In genomic region chr11:118304809-118305248, GRCh38 we compare ENCODE assay signal across 16 cellular contexts. TPM values are rescaled to one million over a fixed set of nuclear protein-coding genes. Genes with fewer than 3 reads are reported as not detected.
DNase-seq lines count a peak whose midpoint lies in the region; ATAC-seq, FAIRE-seq and TF ChIP-seq lines count a peak whose summit lies in the region.
"Had no signal": no experiment of that assay in that cellular context is flagged by ENCODE, and none has a peak within 500 bp of the region (broad histone marks: within the 10 kb centered on the region; RNA-seq: fewer than 3 reads in every experiment).

No MANE protein-coding gene starts in this region.

- H3K4me1 Mint-ChIP-seq in activated CD4-positive, alpha-beta memory T cell treated with anti-CD3 and anti-CD28 coated beads, Interleukin-2, amount 10 ng/mL, durations not matched to agents 7 days and 5 days = peaks cover 56% of the 10 kb centered on the region

- no peak overlapping the region for H3K9ac ChIP-seq in GM12878 (ENCODE audit: control insufficient read depth, insufficient read depth, low read length)

- ATAC-seq in GM12878 (no peak), HG02981 (IDR thresholded peaks at IDR 0.05; ENCODE audit: unreplicated experiment) (no peak), GM21528 (IDR thresholded peaks at IDR 0.05; ENCODE audit: low FRiP score, unreplicated experiment) (no peak), GM19397 (IDR thresholded peaks at IDR 0.05; ENCODE audit: unreplicated experiment) (no peak)
- ATAC-seq: Panc1 had no signal

- H3K36me3 Mint-ChIP-seq in activated CD4-positive, alpha-beta memory T cell treated with anti-CD3 and anti-CD28 coated beads, Interleukin-2, amount 10 ng/mL, durations not matched to agents 7 days and 5 days (ENCODE audit: low read depth) = peaks cover 49% of the 10 kb centered on the region
- H3K36me3 Mint-ChIP-seq: memory B cell had no signal

- peak overlapping the region; percentile 99 for H3K4me3 Mint-ChIP-seq in activated CD4-positive, alpha-beta memory T cell treated with anti-CD3 and anti-CD28 coated beads, Interleukin-2, amount 10 ng/mL, durations not matched to agents 7 days and 5 days
- H3K4me3 Mint-ChIP-seq: memory B cell had no signal

- H3K4me2 ChIP-seq in GM12878 (ENCODE audit: control insufficient read depth, insufficient read depth) = no peak overlapping the region

- no peak for FAIRE-seq in GM12878 (lab: Jason Lieb, UNC)

- no TSS peak for BruUV-seq in GM12878 (replicated peaks; lab: Mats Ljungman, UMichigan)

- in situ Hi-C loops in GM12878 (cut with MboI) = no loop called here

- POLR2A ChIA-PET in activated CD4-positive, alpha-beta memory T cell treated with anti-CD3 and anti-CD28 coated beads, Interleukin-2, amount 10 ng/mL, durations not matched to agents 7 days and 5 days (lab: Charles Lee) = interaction anchor here (0.6 to 4.2 kb wide), 26 partner anchors 9 to 1075 kb away, joined by 3 to 32 read pairs (median 6); partner anchors contain the start of genes ARCN1, ATP5MG, JAML and KMT2A
- POLR2A ChIA-PET in GM12878 (lab: Charles Lee) = no interaction called here

- H3K27me3 Mint-ChIP-seq in activated CD4-positive, alpha-beta memory T cell treated with anti-CD3 and anti-CD28 coated beads, Interleukin-2, amount 10 ng/mL, durations not matched to agents 7 days and 5 days = no peaks in the 10 kb centered on the region

- SMC1A ChIA-PET in GM12878 (lab: Charles Lee; ENCODE audit: uncharacterized antibody, unreplicated experiment) = interaction anchor here (1.1 to 1.5 kb wide), 3 partner anchors 9 to 90 kb away, joined by 4 to 5 read pairs (median 4); partner anchors contain the start of gene UBE4A

- no peak for TF ChIP-seq EP300 in GM12878 (IDR thresholded peaks at IDR 0.05; ENCODE audit: borderline replicate concordance in 1 of 2, control insufficient read depth in 1 of 2, low read depth in 2 of 2, low read length in 2 of 2)

- CTCF ChIA-PET in activated CD4-positive, alpha-beta memory T cell treated with anti-CD3 and anti-CD28 coated beads, Interleukin-2, amount 10 ng/mL, durations not matched to agents 7 days and 5 days (lab: Charles Lee) = interaction anchor here (0.8 to 6.5 kb wide), 14 partner anchors 9 to 106 kb away, joined by 3 to 43 read pairs (median 6); partner anchors contain the start of genes CD3D, CD3G and JAML
- CTCF ChIA-PET in GM12878 (lab: Yijun Ruan, JAX) = interaction anchor here (0.6 to 2.1 kb wide), 4 partner anchors 9 to 134 kb away, joined by 3 to 10 read pairs (median 4); no protein-coding TSS in a partner anchor

- peaks cover 0 to 2% of the 10 kb centered on the region in 2 experiments; a peak in 1 of 4 replicates for H3K27me3 ChIP-seq in GM12878 (replicated peaks in 1 of 2; ENCODE audit: control insufficient read depth in 2 of 2, insufficient read depth in 2 of 2, low read length in 1 of 2)
- H3K27me3 ChIP-seq: thyroid gland had no signal

- peaks cover 4% of the 10 kb centered on the region; the same call in 1 of the 2 replicates for H3K4me1 ChIP-seq in GM12878 (ENCODE audit: control insufficient read depth, insufficient read depth, low read length)
- H3K4me1 ChIP-seq: Caco-2, thyroid gland had no signal

- no peaks in the 10 kb centered on the region for H3K79me2 ChIP-seq in GM12878 (ENCODE audit: control insufficient read depth, insufficient read depth, low read length)

- intact Hi-C loops in GM12878 (cut with micrococcal nuclease; ENCODE audit: unreplicated experiment) = no loop called here

- H3K9me3 Mint-ChIP-seq in activated CD4-positive, alpha-beta memory T cell treated with anti-CD3 and anti-CD28 coated beads, Interleukin-2, amount 10 ng/mL, durations not matched to agents 7 days and 5 days = no peaks in the 10 kb centered on the region
- H3K9me3 Mint-ChIP-seq: memory B cell had no signal

- H3K36me3 ChIP-seq in KOPT-K1 (ENCODE audit: insufficient read depth, low read length) (peaks cover 40% of the 10 kb centered on the region), GM12878 (ENCODE audit: control insufficient read depth in 2 of 2, insufficient read depth in 2 of 2, low read length in 1 of 2) (no peaks in the 10 kb centered on the region)
- H3K36me3 ChIP-seq: thyroid gland had no signal

- TF ChIP-seq RAD21 in GM12878 (IDR thresholded peaks at IDR 0.05; ENCODE audit: insufficient read depth, low read depth, low read length) = no peak

- DNase-seq in activated CD4-positive, alpha-beta memory T cell treated with anti-CD3 and anti-CD28 coated beads, Interleukin-2, amount 10 ng/mL, durations not matched to agents 7 days and 5 days = no peak
- DNase-seq in GM12878 (ENCODE audit: low read depth, low spot score) (no peak), AML-193 (lab: John Stamatoyannopoulos, UW) (no peak)
- DNase-seq in stimulated activated CD4-positive, alpha-beta T cell treated with anti-CD3 and anti-CD28 coated beads, Interleukin-4, amount 100 ng/mL, for 24 hours = peak; percentile 53
- DNase-seq: Caco-2, NCI-H2171, thyroid gland had no signal

- WGBS in GM12878 (ENCODE audit: insufficient coverage, insufficient replicate concordance, low lambda C conversion rate, missing lambda C conversion rate) = 85% methylated on average over 6 of the region's 6 CpGs

- peak overlapping the region; percentile 99 for H3K27ac Mint-ChIP-seq in activated CD4-positive, alpha-beta memory T cell treated with anti-CD3 and anti-CD28 coated beads, Interleukin-2, amount 10 ng/mL, durations not matched to agents 7 days and 5 days
- H3K27ac Mint-ChIP-seq: memory B cell, progenitor cell of endocrine pancreas had no signal

- peak overlapping the region; percentile 99 for H3K27ac ChIP-seq in KOPT-K1 (ENCODE audit: low read depth, low read length, poor library complexity, severe bottlenecking)
- no peak overlapping the region for H3K27ac ChIP-seq in GM12878 (ENCODE audit: control insufficient read depth, insufficient read depth)
- H3K27ac ChIP-seq: thyroid gland had no signal

- H3K9me3 ChIP-seq in KOPT-K1 (ENCODE audit: insufficient read depth, low read length, poor library complexity, severe bottlenecking) (no peaks in the 10 kb centered on the region), GM12878 (replicated peaks; ENCODE audit: control insufficient read depth, insufficient read depth, low read length) (no peaks in the 10 kb centered on the region; the same call in 2 of the 3 replicates)
- H3K9me3 ChIP-seq: Caco-2, thyroid gland had no signal

- H2AFZ ChIP-seq in GM12878 (ENCODE audit: control insufficient read depth, low read depth, low read length) = peak overlapping the region; percentile 37

- TF ChIP-seq CTCF in GM12878 (IDR thresholded peaks at IDR 0.05 in 2 of 3, conservative IDR thresholded peaks at IDR 0.05 in 1 of 3; ENCODE audit: control insufficient read depth in 2 of 3, extremely low read depth in 1 of 3, insufficient read depth in 1 of 3, low read depth in 3 of 3, low read length in 3 of 3) = no peak

- H3K4me3 ChIP-seq in GM12878 = no peak overlapping the region
- H3K4me3 ChIP-seq: thyroid gland had no signal

- no peak for TF ChIP-seq POLR2A in GM12878 (IDR thresholded peaks at IDR 0.05; ENCODE audit: low read depth, low read length)

- RAD21 ChIA-PET in GM12878 (lab: Charles Lee; ENCODE audit: unreplicated experiment) = interaction anchor here (0.6 kb wide), 1 partner anchor 9 kb away, joined by 3 read pairs; no protein-coding TSS in a partner anchor

- H4K20me1 ChIP-seq in GM12878 (ENCODE audit: control insufficient read depth, insufficient read depth) = no peaks in the 10 kb centered on the region

RNA-seq across cellular contexts. Expression of gene CD3E, which starts 0.3 kb away (rescaled TPM):
- 100 to 1,000 TPM; 639 to 653 TPM for total RNA-seq in activated CD4-positive, alpha-beta memory T cell treated with anti-CD3 and anti-CD28 coated beads, Interleukin-2, amount 10 ng/mL, durations not matched to agents 7 days and 5 days
- 0.79 and 0.88 TPM in 2 replicates for total RNA-seq in GM12878 (2013; cell fraction: nucleolus; rRNA removed)
- total RNA-seq in GM12878 (2014; rRNA removed) (3.4 and 4.0 TPM in 2 replicates), GM12878 (2014; rRNA removed; fragmentation: Illumina TruSeq; extraction: Trizol) (4.4 and 5.1 TPM in 2 replicates), GM12878 (2021) (11.6 and 13.4 TPM in 2 replicates)
- 2.7 TPM for polyA plus RNA-seq in GM12878 (2011; ENCODE audit: low read depth)
- polyA plus RNA-seq in GM12878 (2011; rRNA removed) (0.10 and 0.14 TPM in 2 replicates), GM12878 (2014; fragmentation: Illumina TruSeq; extraction: Trizol) (14.9 and 17.3 TPM in 2 replicates), GM12878 (2014; fragmentation: Nextera tagmentation; extraction: Ambion mirVana) (1 to 10 TPM; 1.7 to 2.4 TPM), GM12878 (2014; rRNA removed) (9.7 and 10.9 TPM in 2 replicates), GM12878 (2016; fragmentation: Nextera tagmentation; extraction: Ambion mirVana) (1 to 10 TPM; 3.1 to 4.2 TPM)
- 0.28 and 0.40 TPM in 2 replicates for polyA plus RNA-seq in GM12878 (2011; cell fraction: cytosol; rRNA removed)
- polyA plus RNA-seq in GM12878 (2011; cell fraction: nucleus; rRNA removed) = 0.07 and 0.12 TPM in 2 replicates
- polyA plus RNA-seq in GM12878 (2012) = 2.6 and 3.4 TPM in 2 replicates
- 0.41 TPM in 1 of 2 replicates, not detected in the other for polyA minus RNA-seq in GM12878 (2011; rRNA and poly(A)+ RNA removed)
- polyA minus RNA-seq in GM12878 (2011; cell fraction: cytosol; rRNA and poly(A)+ RNA removed) = not detected in 2 replicates
- not detected in 2 replicates for polyA minus RNA-seq in GM12878 (2011; cell fraction: nucleus; rRNA and poly(A)+ RNA removed)
- total RNA-seq: cerebellum, M059J, progenitor cell of endocrine pancreas had no signal

RNA-seq across cellular contexts. Expression of gene CD3D, which starts 37.7 kb away (rescaled TPM):
- 100 to 1,000 TPM; 467 to 476 TPM for total RNA-seq in activated CD4-positive, alpha-beta memory T cell treated with anti-CD3 and anti-CD28 coated beads, Interleukin-2, amount 10 ng/mL, durations not matched to agents 7 days and 5 days
- total RNA-seq in GM12878 (2013; cell fraction: nucleolus; rRNA removed) = not detected in 2 replicates
- total RNA-seq in GM12878 (2014; rRNA removed) = 0.44 TPM in 1 of 2 replicates, not detected in the other
- total RNA-seq in GM12878 (2014; rRNA removed; fragmentation: Illumina TruSeq; extraction: Trizol) = not detected in 2 replicates
- 0.32 and 0.69 TPM in 2 replicates for total RNA-seq in GM12878 (2021)
- not detected for polyA plus RNA-seq in GM12878 (2011; ENCODE audit: low read depth)
- not detected in 2 replicates for polyA plus RNA-seq in GM12878 (2011; rRNA removed)
- polyA plus RNA-seq in GM12878 (2011; cell fraction: cytosol; rRNA removed) = not detected in 2 replicates
- polyA plus RNA-seq in GM12878 (2011; cell fraction: nucleus; rRNA removed) = not detected in 2 replicates
- polyA plus RNA-seq in GM12878 (2012) = not detected in 2 replicates
- polyA plus RNA-seq in GM12878 (2014; fragmentation: Illumina TruSeq; extraction: Trizol) = 0.13 TPM in 1 of 2 replicates, not detected in the other
- polyA plus RNA-seq in GM12878 (2014; fragmentation: Nextera tagmentation; extraction: Ambion mirVana) = under 1 TPM; 0.13 to 0.45 TPM
- polyA plus RNA-seq in GM12878 (2014; rRNA removed) = not detected in 2 replicates
- polyA plus RNA-seq in GM12878 (2016; fragmentation: Nextera tagmentation; extraction: Ambion mirVana) = not detected
- not detected in 2 replicates for polyA minus RNA-seq in GM12878 (2011; rRNA and poly(A)+ RNA removed)
- polyA minus RNA-seq in GM12878 (2011; cell fraction: cytosol; rRNA and poly(A)+ RNA removed) = not detected in 2 replicates
- not detected in 2 replicates for polyA minus RNA-seq in GM12878 (2011; cell fraction: nucleus; rRNA and poly(A)+ RNA removed)
- total RNA-seq: Caco-2, M059J, progenitor cell of endocrine pancreas had no signal

RNA-seq across cellular contexts. Expression of gene CD3G, which starts 39.3 kb away (rescaled TPM):
- total RNA-seq in activated CD4-positive, alpha-beta memory T cell treated with anti-CD3 and anti-CD28 coated beads, Interleukin-2, amount 10 ng/mL, durations not matched to agents 7 days and 5 days = 100 to 1,000 TPM; 223 to 225 TPM
- total RNA-seq in GM12878 (2013; cell fraction: nucleolus; rRNA removed) = not detected in 2 replicates
- total RNA-seq in GM12878 (2014; rRNA removed) (not detected in 2 replicates), GM12878 (2014; rRNA removed; fragmentation: Illumina TruSeq; extraction: Trizol) (not detected in 2 replicates), GM12878 (2021) (0.13 and 0.21 TPM in 2 replicates)
- not detected for polyA plus RNA-seq in GM12878 (2011; ENCODE audit: low read depth)
- polyA plus RNA-seq in GM12878 (2011; rRNA removed) (0.04 TPM in 1 of 2 replicates, not detected in the other), GM12878 (2014; fragmentation: Illumina TruSeq; extraction: Trizol) (0.10 and 0.22 TPM in 2 replicates), GM12878 (2014; fragmentation: Nextera tagmentation; extraction: Ambion mirVana) (under 1 TPM in 1 of 2 experiments, not detected in 1; 0.16 TPM), GM12878 (2014; rRNA removed) (not detected in 2 replicates), GM12878 (2016; fragmentation: Nextera tagmentation; extraction: Ambion mirVana) (not detected)
- polyA plus RNA-seq in GM12878 (2011; cell fraction: cytosol; rRNA removed) = 0.03 TPM in 1 of 2 replicates, not detected in the other
- 0.13 TPM in 1 of 2 replicates, not detected in the other for polyA plus RNA-seq in GM12878 (2011; cell fraction: nucleus; rRNA removed)
- polyA plus RNA-seq in GM12878 (2012) = not detected in 2 replicates
- polyA minus RNA-seq in GM12878 (2011; rRNA and poly(A)+ RNA removed) = not detected in 2 replicates
- polyA minus RNA-seq in GM12878 (2011; cell fraction: cytosol; rRNA and poly(A)+ RNA removed) = not detected in 2 replicates
- not detected in 2 replicates for polyA minus RNA-seq in GM12878 (2011; cell fraction: nucleus; rRNA and poly(A)+ RNA removed)
- total RNA-seq: cerebellum, M059J, progenitor cell of endocrine pancreas had no signal

RNA-seq across cellular contexts. Expression of gene MPZL2, which starts 40.7 kb away (rescaled TPM):
- 1 to 10 TPM; 3.8 to 5.3 TPM for total RNA-seq in activated CD4-positive, alpha-beta memory T cell treated with anti-CD3 and anti-CD28 coated beads, Interleukin-2, amount 10 ng/mL, durations not matched to agents 7 days and 5 days
- 1.6 and 1.8 TPM in 2 replicates for total RNA-seq in GM12878 (2013; cell fraction: nucleolus; rRNA removed)
- total RNA-seq in GM12878 (2014; rRNA removed) (3.3 and 4.0 TPM in 2 replicates), GM12878 (2014; rRNA removed; fragmentation: Illumina TruSeq; extraction: Trizol) (3.0 and 3.1 TPM in 2 replicates), GM12878 (2021) (3.2 and 4.4 TPM in 2 replicates)
- not detected for polyA plus RNA-seq in GM12878 (2011; ENCODE audit: low read depth)
- polyA plus RNA-seq in GM12878 (2011; rRNA removed) (0.76 and 0.81 TPM in 2 replicates), GM12878 (2014; fragmentation: Illumina TruSeq; extraction: Trizol) (4.8 and 5.2 TPM in 2 replicates), GM12878 (2014; fragmentation: Nextera tagmentation; extraction: Ambion mirVana) (1 to 10 TPM; 4.2 to 4.5 TPM), GM12878 (2014; rRNA removed) (2.5 and 2.6 TPM in 2 replicates), GM12878 (2016; fragmentation: Nextera tagmentation; extraction: Ambion mirVana) (1 to 10 TPM in 1 of 2 experiments, under 1 TPM in 1; 0.88 to 1.6 TPM)
- polyA plus RNA-seq in GM12878 (2011; cell fraction: cytosol; rRNA removed) = 0.37 and 0.45 TPM in 2 replicates
- polyA plus RNA-seq in GM12878 (2011; cell fraction: nucleus; rRNA removed) = 0.89 and 1.5 TPM in 2 replicates
- polyA plus RNA-seq in GM12878 (2012) = 0.15 and 0.17 TPM in 2 replicates
- polyA minus RNA-seq in GM12878 (2011; rRNA and poly(A)+ RNA removed) = 0.21 and 0.44 TPM in 2 replicates
- not detected in 2 replicates for polyA minus RNA-seq in GM12878 (2011; cell fraction: cytosol; rRNA and poly(A)+ RNA removed)
- 0.12 TPM in 1 of 2 replicates, not detected in the other for polyA minus RNA-seq in GM12878 (2011; cell fraction: nucleus; rRNA and poly(A)+ RNA removed)

RNA-seq across cellular contexts. Expression of gene MPZL3, which starts 52.7 kb away (rescaled TPM):
- 10 to 100 TPM; 34.0 to 34.9 TPM for total RNA-seq in activated CD4-positive, alpha-beta memory T cell treated with anti-CD3 and anti-CD28 coated beads, Interleukin-2, amount 10 ng/mL, durations not matched to agents 7 days and 5 days
- total RNA-seq in GM12878 (2013; cell fraction: nucleolus; rRNA removed) = 5.2 and 5.4 TPM in 2 replicates
- 7.3 and 9.8 TPM in 2 replicates for total RNA-seq in GM12878 (2014; rRNA removed)
- 6.6 TPM in 2 replicates for total RNA-seq in GM12878 (2014; rRNA removed; fragmentation: Illumina TruSeq; extraction: Trizol)
- 5.6 and 6.4 TPM in 2 replicates for total RNA-seq in GM12878 (2021)
- polyA plus RNA-seq in GM12878 (2011; ENCODE audit: low read depth) = 1.7 TPM
- polyA plus RNA-seq in GM12878 (2011; rRNA removed) = 5.5 and 8.5 TPM in 2 replicates
- polyA plus RNA-seq in GM12878 (2011; cell fraction: cytosol; rRNA removed) = 3.0 TPM in 2 replicates
- 1.9 and 2.6 TPM in 2 replicates for polyA plus RNA-seq in GM12878 (2011; cell fraction: nucleus; rRNA removed)
- polyA plus RNA-seq in GM12878 (2012) = 2.2 and 2.4 TPM in 2 replicates
- polyA plus RNA-seq in GM12878 (2014; fragmentation: Illumina TruSeq; extraction: Trizol) = 6.0 and 8.0 TPM in 2 replicates
- 1 to 10 TPM; 2.1 to 7.5 TPM for polyA plus RNA-seq in GM12878 (2014; fragmentation: Nextera tagmentation; extraction: Ambion mirVana)
- polyA plus RNA-seq in GM12878 (2014; rRNA removed) = 4.6 and 7.0 TPM in 2 replicates
- 1 to 10 TPM; 4.0 to 4.7 TPM for polyA plus RNA-seq in GM12878 (2016; fragmentation: Nextera tagmentation; extraction: Ambion mirVana)
- 6.7 and 8.9 TPM in 2 replicates for polyA minus RNA-seq in GM12878 (2011; rRNA and poly(A)+ RNA removed)
- 1.6 and 2.2 TPM in 2 replicates for polyA minus RNA-seq in GM12878 (2011; cell fraction: cytosol; rRNA and poly(A)+ RNA removed)
- polyA minus RNA-seq in GM12878 (2011; cell fraction: nucleus; rRNA and poly(A)+ RNA removed) = 0.73 and 0.86 TPM in 2 replicates

Comparison
In these comparisons a context has a peak if more than half of its experiments do, and no peak if none do; other contexts are left out.
1. RNA of gene CD3E, which starts 0.3 kb away (total RNA-seq): 639 to 653 TPM in activated CD4-positive, alpha-beta memory T cell treated with anti-CD3 and anti-CD28 coated beads, Interleukin-2, amount 10 ng/mL, durations not matched to agents 7 days and 5 days; 0.79 to 13.4 TPM in GM12878; every median in the first group is over 10 times any median in the second.
2. RNA of gene CD3D, which starts 37.7 kb away (total RNA-seq): 467 to 476 TPM in activated CD4-positive, alpha-beta memory T cell treated with anti-CD3 and anti-CD28 coated beads, Interleukin-2, amount 10 ng/mL, durations not matched to agents 7 days and 5 days; 0.32 to 0.69 TPM in GM12878; every median in the first group is over 100 times any median in the second.
3. RNA of gene CD3G, which starts 39.3 kb away (total RNA-seq): 223 to 225 TPM in activated CD4-positive, alpha-beta memory T cell treated with anti-CD3 and anti-CD28 coated beads, Interleukin-2, amount 10 ng/mL, durations not matched to agents 7 days and 5 days; 0.13 to 0.21 TPM in GM12878; every median in the first group is over 100 times any median in the second.